In genomic region chr15:88620995-88621772, GRCh38 we compare ENCODE assay signal across 8 cellular contexts. TPM values are rescaled to one million over a fixed set of nuclear protein-coding genes. Genes with fewer than 3 reads are reported as not detected.
DNase-seq lines count a peak whose midpoint lies in the region; ATAC-seq and TF ChIP-seq lines count a peak whose summit lies in the region.

Gene AEN (plus strand): TSS chr15:88621340. CDS start chr15:88626210, 4,870 bp downstream.

- TF ChIP-seq POLR2A in breast epithelium (IDR thresholded peaks at IDR 0.05) = no peak

- H3K4me3 ChIP-seq in breast epithelium (peak within 1 kb of the TSS; percentile 83 to 93 (median 93)), iPS-20b (ENCODE audit: low read length) (peak within 1 kb of the TSS; percentile 96), skin epidermis (peak within 1 kb of the TSS; percentile 76 to 100 (median 87))

- H3K36me3 ChIP-seq in breast epithelium = no peaks in the 10 kb centered on the region
- H3K36me3 ChIP-seq in iPS-20b (ENCODE audit: insufficient read depth, low read depth, low read length) = peaks cover 31% of the 10 kb centered on the region

- intact Hi-C loops in breast epithelium (cut with DNase I; ENCODE audit: low total_unique reads) = no loop called here

- H3K9me3 ChIP-seq in breast epithelium (no peaks in the 10 kb centered on the region), iPS-20b (ENCODE audit: insufficient read depth, low read depth, low read length) (no peaks in the 10 kb centered on the region)

- TF ChIP-seq CTCF in VCaP (conservative IDR thresholded peaks at IDR 0.05) = no peak
- TF ChIP-seq CTCF in breast epithelium (IDR thresholded peaks at IDR 0.05) = no peak

- peak; percentile 98 for ATAC-seq in GM18909 (IDR thresholded peaks at IDR 0.05; ENCODE audit: poor library complexity, unreplicated experiment)
- ATAC-seq in HG03159 (IDR thresholded peaks at IDR 0.05; ENCODE audit: unreplicated experiment) = peak; percentile 97

- peak within 1 kb of the TSS; percentile 93 for H3K9ac ChIP-seq in iPS-20b (ENCODE audit: low read depth, low read length)

- peaks cover 4 to 10% of the 10 kb centered on the region in 2 donors for H3K4me1 ChIP-seq in breast epithelium
- peaks cover 27% of the 10 kb centered on the region; the same call in 1 of the 2 replicates for H3K4me1 ChIP-seq in iPS-20b (ENCODE audit: insufficient read depth, low read length)

- H3K27ac ChIP-seq in VCaP (peak within 1 kb of the TSS; percentile 88), breast epithelium (peak within 1 kb of the TSS; percentile 85 to 91), iPS-20b (ENCODE audit: low read length) (peak within 1 kb of the TSS; percentile 84), skin epidermis (peak within 1 kb of the TSS; percentile 86 to 99 (median 96))

- DNase-seq in AG08395 (ENCODE audit: low spot score) (peak; percentile 99), NCI-H2227 (lab: John Stamatoyannopoulos, UW; ENCODE audit: unreplicated experiment) (peak; percentile 95), breast epithelium (ENCODE audit: low spot score in 2 of 2) (peak; percentile 95 to 97)

- H3K27me3 ChIP-seq in breast epithelium (no peaks in the 10 kb centered on the region), iPS-20b (ENCODE audit: insufficient read depth, low read length) (no peaks in the 10 kb centered on the region)

RNA-seq across cellular contexts. Expression of gene AEN, which starts in this region (rescaled TPM):
- 10 to 100 TPM; 11.7 to 21.6 (median 18.1) TPM for total RNA-seq in breast epithelium

Comparison
In these comparisons a context has a peak if more than half of its experiments do, and no peak if none do; other contexts are left out.
1. Peak in every context shown above with its lines: DNase-seq, ATAC-seq, H3K4me3 ChIP-seq and H3K27ac ChIP-seq.